17 cellular contexts compared by ENCODE assay signal in the genomic region with DNA sequence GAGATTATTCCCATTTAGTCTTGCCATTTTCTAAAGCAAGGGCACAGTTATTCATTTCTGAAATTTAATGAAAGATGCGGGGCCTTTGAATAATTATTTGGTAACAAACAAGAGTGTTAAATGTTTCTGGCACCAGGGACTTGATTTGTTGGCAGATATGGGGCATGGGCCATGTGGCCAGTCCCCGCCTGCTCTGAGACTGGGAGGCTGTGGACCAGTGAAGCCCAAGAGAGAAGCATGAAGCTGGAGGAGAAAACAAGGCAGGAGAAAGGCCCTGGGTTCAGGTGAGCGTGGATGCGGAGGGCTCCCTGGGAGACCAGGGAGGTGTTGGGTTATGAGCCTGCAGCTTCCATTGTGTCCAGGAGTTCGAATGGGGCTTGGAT.
A peak's percentile ranks its signal among the peaks of the same experiment; 100 is the strongest.
DNase-seq lines count a peak whose midpoint lies in the region.
"Had no signal": no experiment of that assay in that cellular context is flagged by ENCODE, and none has a peak within 500 bp of the region (broad histone marks: within the 10 kb centered on the region; RNA-seq: fewer than 3 reads in every experiment).

No MANE protein-coding gene starts in this region.

- H3K36me3 ChIP-seq in effector memory CD4-positive, alpha-beta T cell (ENCODE audit: control insufficient read depth, insufficient read depth, low read length): no peaks in the 10 kb centered on the region
- H3K36me3 ChIP-seq: BLaER1, HAP-1 had no signal

- no peaks in the 10 kb centered on the region for H3K9me3 ChIP-seq in effector memory CD4-positive, alpha-beta T cell (ENCODE audit: control insufficient read depth, low read length)
- H3K9me3 ChIP-seq: A549, BLaER1 had no signal

- no peaks in the 10 kb centered on the region for H3K27me3 ChIP-seq in effector memory CD4-positive, alpha-beta T cell (replicated peaks; ENCODE audit: control insufficient read depth, insufficient read depth, low read length, poor library complexity, severe bottlenecking)
- H3K27me3 ChIP-seq: BLaER1 had no signal

- no peaks in the 10 kb centered on the region for H3K4me1 ChIP-seq in effector memory CD4-positive, alpha-beta T cell (ENCODE audit: control insufficient read depth, insufficient read depth, low read length, poor library complexity, severe bottlenecking)
- H3K4me1 ChIP-seq: A549, HAP-1 had no signal

- no peak overlapping the region for H3K27ac ChIP-seq in effector memory CD4-positive, alpha-beta T cell (ENCODE audit: insufficient read depth, low read length, poor library complexity, severe bottlenecking)
- H3K27ac ChIP-seq: 22Rv1, A549, BLaER1 had no signal

- no peak overlapping the region for H3K4me3 ChIP-seq in effector memory CD4-positive, alpha-beta T cell (ENCODE audit: insufficient read depth, low read depth, low read length, poor library complexity, severe bottlenecking)
- H3K4me3 ChIP-seq: A549, BLaER1, HAP-1 had no signal

- DNase-seq in activated CD8-positive, alpha-beta memory T cell treated with anti-CD3 and anti-CD28 coated beads for 24 hours: peak; percentile 24
- no peak for DNase-seq in activated CD8-positive, alpha-beta memory T cell treated with anti-CD3 and anti-CD28 coated beads, Interleukin-2, amount 50 U/mL, for 48 hours
- DNase-seq in ecto neural progenitor cell (ENCODE audit: low spot score) (peak; percentile 23), islet precursor cell (peak; percentile 21), HUDEP-2 (lab: John Stamatoyannopoulos, UW; ENCODE audit: unreplicated experiment in 76 of 76) (no peak)
- DNase-seq in activated naive CD4-positive, alpha-beta T cell (lab: John Stamatoyannopoulos, UW): no peak
- DNase-seq in effector memory CD4-positive, alpha-beta T cell: no peak
- DNase-seq: AML-193; CD4-positive, alpha-beta memory T cell; DMS153; DMS79; GF-D8; GOT3 had no signal

Comparison
In these comparisons a context has a peak if more than half of its experiments do, and no peak if none do; other contexts are left out.
1. DNase-seq: peak in activated CD8-positive, alpha-beta memory T cell treated with anti-CD3 and anti-CD28 coated beads for 24 hours (single experiment), ecto neural progenitor cell (single experiment) and islet precursor cell (single experiment); none in activated CD8-positive, alpha-beta memory T cell treated with anti-CD3 and anti-CD28 coated beads, Interleukin-2, amount 50 U/mL, for 48 hours (single experiment), activated naive CD4-positive, alpha-beta T cell (0 of 4), HUDEP-2 (0 of 76) and effector memory CD4-positive, alpha-beta T cell (0 of 3).